2 cellular contexts compared by ENCODE assay signal in genomic region chr4:37666625-37667071, GRCh38.
A peak's percentile ranks its signal among the peaks of the same experiment; 100 is the strongest.
TF ChIP-seq lines count a peak whose summit lies in the region.

No MANE protein-coding gene starts in this region.

TF ChIP-seq in K562, 482 proteins besides CTCF, POLR2A, EP300 and RAD21 (continued from another document and continues in another):
- TF ChIP-seq MGA (IDR thresholded peaks at IDR 0.05) (0 out of 2 replicates have a peak, but pooled peaks have one; percentile 29), ZZZ3 (IDR thresholded peaks at IDR 0.05) (no peak), ETV6 (IDR thresholded peaks at IDR 0.05; ENCODE audit: borderline replicate concordance in 1 of 2, low read depth in 2 of 2, low read length in 1 of 2) (peak in 1 of 2 experiments; percentile 58; a peak in 2 of 4 replicates), ETV6 (CRISPR knock-in tag; IDR thresholded peaks at IDR 0.05; ENCODE audit: borderline replicate concordance) (no peak), RFX5 (IDR thresholded peaks at IDR 0.05; ENCODE audit: low read depth, low read length) (no peak), ELF2 (CRISPR knock-in tag; IDR thresholded peaks at IDR 0.05) (no peak), ID3 (CRISPR knock-in tag; IDR thresholded peaks at IDR 0.05) (no peak), ID3 (tag; IDR thresholded peaks at IDR 0.05) (0 out of 2 replicates have a peak, but pooled peaks have one; percentile 17), USF1 (CRISPR knock-in tag; IDR thresholded peaks at IDR 0.05) (peak; percentile 32; the same call in 1 of the 2 replicates), ZFP36 (IDR thresholded peaks at IDR 0.05; ENCODE audit: low read depth, low read length, partially characterized antibody) (peak; percentile 49), FOSL1 (tag; conservative IDR thresholded peaks at IDR 0.05) (peak; percentile 70), USF2 (CRISPR knock-in tag; IDR thresholded peaks at IDR 0.05) (0 out of 2 replicates have a peak, but pooled peaks have one; percentile 6)

TF ChIP-seq in HepG2, 621 proteins besides CTCF, POLR2A, EP300 and RAD21 (continued from another document):
- peak; percentile 71; the same call in 1 of the 2 replicates for TF ChIP-seq HOMEZ (CRISPR knock-in tag; IDR thresholded peaks at IDR 0.05; ENCODE audit: low read depth)
- no peak for TF ChIP-seq ZC3H4 (CRISPR knock-in tag; IDR thresholded peaks at IDR 0.05; ENCODE audit: borderline replicate concordance)
- TF ChIP-seq SKI (IDR thresholded peaks at IDR 0.05; ENCODE audit: partially characterized antibody): peak; percentile 37
- peak; percentile 41; the same call in 1 of the 2 replicates for TF ChIP-seq ZBTB33 (CRISPR knock-in tag; IDR thresholded peaks at IDR 0.05)
- TF ChIP-seq ERF (CRISPR knock-in tag; IDR thresholded peaks at IDR 0.05): peak; percentile 34; the same call in 1 of the 2 replicates
- TF ChIP-seq ETV5 (CRISPR knock-in tag; IDR thresholded peaks at IDR 0.05; ENCODE audit: borderline replicate concordance): peak; percentile 79; the same call in 1 of the 2 replicates
- no peak for TF ChIP-seq PRDM4 (CRISPR knock-in tag; IDR thresholded peaks at IDR 0.05; ENCODE audit: borderline replicate concordance)
- peak; percentile 69; the same call in 1 of the 2 replicates for TF ChIP-seq HMG20A (CRISPR knock-in tag; IDR thresholded peaks at IDR 0.05; ENCODE audit: borderline replicate concordance)
- peak; percentile 32; the same call in 1 of the 2 replicates for TF ChIP-seq CREM (IDR thresholded peaks at IDR 0.05)
- no peak for TF ChIP-seq CREM (CRISPR knock-in tag; IDR thresholded peaks at IDR 0.05)
- no peak for TF ChIP-seq ATF5 (CRISPR knock-in tag; IDR thresholded peaks at IDR 0.05; ENCODE audit: low read depth)
- no peak for TF ChIP-seq SOX13 (IDR thresholded peaks at IDR 0.05)
- peak in 1 of 2 experiments; percentile 70; a peak in 2 of 4 replicates for TF ChIP-seq SOX13 (CRISPR knock-in tag; conservative IDR thresholded peaks at IDR 0.05 in 1 of 2, IDR thresholded peaks at IDR 0.05 in 1 of 2)
- no peak for TF ChIP-seq E2F1 (CRISPR knock-in tag; IDR thresholded peaks at IDR 0.05)
- no peak for TF ChIP-seq ZNF569 (CRISPR knock-in tag; IDR thresholded peaks at IDR 0.05; ENCODE audit: borderline replicate concordance)
- peak; percentile 38 for TF ChIP-seq ZFP36 (IDR thresholded peaks at IDR 0.05; ENCODE audit: borderline replicate concordance, low read depth, low read length, partially characterized antibody)
- peak; percentile 20; the same call in 1 of the 2 replicates for TF ChIP-seq ZNF687 (CRISPR knock-in tag; IDR thresholded peaks at IDR 0.05)
- peak; percentile 94 for TF ChIP-seq ELF3 (CRISPR knock-in tag; IDR thresholded peaks at IDR 0.05)
TF ChIP-seq in HepG2: peak in this region for 43.
